Comparison of ENCODE assay signal across 8 cellular contexts in the genomic region with DNA sequence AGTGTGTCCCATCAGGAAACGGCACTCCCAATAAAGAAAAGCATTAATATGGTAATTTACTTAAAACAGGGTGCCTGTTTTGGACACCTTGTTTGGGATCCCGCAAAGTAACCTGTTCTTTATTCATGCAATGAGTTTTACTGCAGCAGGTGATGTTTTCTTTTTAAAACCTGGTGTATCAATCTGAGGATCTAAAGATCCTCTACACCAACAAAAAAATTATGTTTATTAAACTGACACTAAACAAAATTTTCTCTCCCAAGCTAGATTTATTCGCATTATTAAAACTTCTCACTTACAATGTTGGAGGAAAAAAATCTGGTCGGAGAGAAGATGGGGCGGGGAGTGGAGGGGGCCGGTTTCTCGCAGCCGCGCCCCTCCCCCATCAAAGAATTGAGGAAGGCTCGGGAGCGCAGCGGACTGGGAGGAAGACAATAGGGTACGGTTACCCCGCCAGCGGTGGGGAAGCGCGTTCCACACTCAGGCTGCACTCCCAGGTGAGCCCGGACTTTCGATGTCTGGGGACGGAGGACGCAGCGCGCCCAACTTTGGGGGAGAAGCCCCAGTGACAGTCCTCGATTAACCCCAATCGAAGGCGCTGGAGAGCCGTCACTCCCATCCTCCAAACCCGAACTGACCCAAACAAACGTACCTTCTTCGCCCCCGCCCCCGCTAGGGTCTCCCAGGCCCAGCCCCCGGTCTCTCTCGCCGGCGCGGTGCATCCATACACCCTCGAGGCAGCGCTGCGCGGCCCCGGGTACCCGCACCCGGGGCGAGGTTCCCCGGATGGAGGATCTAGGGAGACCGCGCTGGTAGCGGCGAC. TPM values are rescaled to one million over a fixed set of nuclear protein-coding genes. Genes with fewer than 3 reads are reported as not detected.
DNase-seq lines count a peak whose midpoint lies in the region; ATAC-seq and TF ChIP-seq lines count a peak whose summit lies in the region.

No MANE protein-coding gene starts in this region.

- peaks cover 4% of the 10 kb centered on the region for H3K27me3 ChIP-seq in SJSA1 (replicated peaks)
- H3K27me3 ChIP-seq in gastrocnemius medialis = peaks cover 54 to 63% (median 62%) of the 10 kb centered on the region in 3 donors

- peaks cover 31% of the 10 kb centered on the region for H3K36me3 ChIP-seq in SJSA1
- H3K36me3 ChIP-seq in gastrocnemius medialis = no peaks in the 10 kb centered on the region

- H3K27ac ChIP-seq in SJSA1 (no peak overlapping the region), gastrocnemius medialis (no peak overlapping the region)

- intact Hi-C loops in left ventricle myocardium superior (cut with micrococcal nuclease) (loop anchor here (10.0 kb wide), 1 partner anchor 528 kb away; no protein-coding TSS in a partner anchor), gastrocnemius medialis (cut with DNase I; ENCODE audit: low total_unique reads) (no loop called here)

- DNase-seq in NCI-H1436 (lab: John Stamatoyannopoulos, UW) (peak; percentile 53), NCI-H1436 treated with DMSO at 0.1 percent for 48 hours (lab: John Stamatoyannopoulos, UW) (no peak), SJSA1 (ENCODE audit: low read depth in 1 of 2, low spot score in 2 of 2) (no peak), left ventricle myocardium superior (peak; percentile 28), gastrocnemius medialis (no peak)

- TF ChIP-seq CTCF in gastrocnemius medialis (IDR thresholded peaks at IDR 0.05 in 4 of 5, conservative IDR thresholded peaks at IDR 0.05 in 1 of 5) = no peak

- H3K4me1 ChIP-seq in SJSA1 (replicated peaks) (peaks cover 11% of the 10 kb centered on the region), gastrocnemius medialis (peaks cover 4 to 15% of the 10 kb centered on the region in 2 donors)

- no peak for ATAC-seq in left ventricle myocardium superior
- ATAC-seq in gastrocnemius medialis = no peak
- no peak for ATAC-seq in HG02642 (IDR thresholded peaks at IDR 0.05; ENCODE audit: poor library complexity, unreplicated experiment)
- no peak for ATAC-seq in GM21825 (IDR thresholded peaks at IDR 0.05; ENCODE audit: unreplicated experiment)
- no peak for ATAC-seq in GM18861 (IDR thresholded peaks at IDR 0.05; ENCODE audit: unreplicated experiment)

- H3K9me3 ChIP-seq in SJSA1 (replicated peaks) = 0 out of 2 replicates have a peak, but pooled peaks cover 2% of the 10 kb centered on the region
- no peaks in the 10 kb centered on the region for H3K9me3 ChIP-seq in gastrocnemius medialis

- H3K4me3 ChIP-seq in SJSA1 (peak overlapping the region; percentile 77), gastrocnemius medialis (peak overlapping the region in 3 of 4 donors; percentile 27 to 57 (median 29))

- no peak for TF ChIP-seq POLR2A in gastrocnemius medialis (IDR thresholded peaks at IDR 0.05)

- in situ Hi-C loops in gastrocnemius medialis (cut with MboI; ENCODE audit: low sequenced_read_pairs in 4 of 4) = no loop called here

RNA-seq across cellular contexts. Expression of a gene that starts 1.3 kb away (rescaled TPM):
- total RNA-seq in SJSA1 (2014; rRNA removed; shearing (Covaris generic)) = 299 and 431 TPM in 2 replicates
- total RNA-seq in left ventricle myocardium superior (0.99 TPM), gastrocnemius medialis (1 to 10 TPM in 3 of 4 donors, under 1 TPM in 1; 0.39 to 5.9 (median 1.4) TPM)

RNA-seq across cellular contexts. Expression of a gene that starts 54.8 kb away (rescaled TPM):
- total RNA-seq in SJSA1 (2014; rRNA removed; shearing (Covaris generic)) = 20.4 and 22.0 TPM in 2 replicates
- total RNA-seq in left ventricle myocardium superior (37.3 TPM), gastrocnemius medialis (10 to 100 TPM; 10.6 to 20.3 (median 17.0) TPM)

Comparison
In these comparisons a context has a peak if more than half of its experiments do, and no peak if none do; other contexts are left out.
1. DNase-seq: peak in NCI-H1436 (single experiment) and left ventricle myocardium superior (single experiment); none in NCI-H1436 treated with DMSO at 0.1 percent for 48 hours (single experiment), SJSA1 (0 of 2) and gastrocnemius medialis (0 of 2).
2. RNA of a gene that starts 1.3 kb away (total RNA-seq): 299 to 431 TPM in SJSA1; 0.39 to 5.9 TPM in gastrocnemius medialis and 0.99 TPM in left ventricle myocardium superior (single experiment); every median in the first group is over 10 times any median in the second.